Comparison of ENCODE assay signal across 8 cellular contexts in genomic region chr15:81410318-81410753, GRCh38. TPM values are rescaled to one million over a fixed set of nuclear protein-coding genes. Genes with fewer than 3 reads are reported as not detected.
DNase-seq lines count a peak whose midpoint lies in the region; ATAC-seq, FAIRE-seq and TF ChIP-seq lines count a peak whose summit lies in the region.

No MANE protein-coding gene starts in this region.

- DNase-seq in COLO668 (lab: John Stamatoyannopoulos, UW; ENCODE audit: unreplicated experiment) (peak; percentile 36), H54 (ENCODE audit: insufficient read length, low spot score) (peak; percentile 9), NCI-H2227 (lab: John Stamatoyannopoulos, UW; ENCODE audit: unreplicated experiment) (peak; percentile 80), glutamatergic neuron (no peak)
- DNase-seq in activated T-cell treated with anti-CD3 and anti-CD28 coated beads, Interleukin-2, amount 50 U/mL, for 24 hours = peak; percentile 33

- H3K36me3 Mint-ChIP-seq in activated T-cell treated with anti-CD3 and anti-CD28 coated beads, Interleukin-2, amount 50 U/mL, for 24 hours (ENCODE audit: low read depth) = no peaks in the 10 kb centered on the region
- no peaks in the 10 kb centered on the region for H3K36me3 Mint-ChIP-seq in glutamatergic neuron (ENCODE audit: unreplicated experiment)

- H3K27me3 Mint-ChIP-seq in activated T-cell treated with anti-CD3 and anti-CD28 coated beads, Interleukin-2, amount 50 U/mL, for 24 hours = peaks cover 10% of the 10 kb centered on the region
- peaks cover 2% of the 10 kb centered on the region for H3K27me3 Mint-ChIP-seq in glutamatergic neuron (ENCODE audit: unreplicated experiment)

- H3K27ac Mint-ChIP-seq in activated T-cell treated with anti-CD3 and anti-CD28 coated beads, Interleukin-2, amount 50 U/mL, for 24 hours = no peak overlapping the region
- peak overlapping the region; percentile 90 for H3K27ac Mint-ChIP-seq in glutamatergic neuron (ENCODE audit: unreplicated experiment)

- no peaks in the 10 kb centered on the region for H3K9me3 Mint-ChIP-seq in activated T-cell treated with anti-CD3 and anti-CD28 coated beads, Interleukin-2, amount 50 U/mL, for 24 hours
- H3K9me3 Mint-ChIP-seq in glutamatergic neuron (ENCODE audit: unreplicated experiment) = no peaks in the 10 kb centered on the region

- H3K9me3 ChIP-seq in parathyroid adenoma (ENCODE audit: control insufficient read depth, low read length) = no peaks in the 10 kb centered on the region

- ATAC-seq in HG03521 (IDR thresholded peaks at IDR 0.05; ENCODE audit: unreplicated experiment) = no peak
- ATAC-seq in activated CD4-positive, CD25-positive, alpha-beta regulatory T cell treated with anti-CD3 and anti-CD28 coated beads, Interleukin-2, amount 50 U/mL, for 24 hours = no peak

- TF ChIP-seq CTCF in glutamatergic neuron (IDR thresholded peaks at IDR 0.05; ENCODE audit: partially characterized antibody, unreplicated experiment) (peak; percentile 60), parathyroid adenoma (IDR thresholded peaks at IDR 0.05) (peak; percentile 32)

- FAIRE-seq in H54 (lab: Jason Lieb, UNC) = no peak

- peaks cover 14% of the 10 kb centered on the region for H3K4me1 Mint-ChIP-seq in activated T-cell treated with anti-CD3 and anti-CD28 coated beads, Interleukin-2, amount 50 U/mL, for 24 hours (ENCODE audit: low read depth)
- H3K4me1 Mint-ChIP-seq in glutamatergic neuron (ENCODE audit: low read depth, unreplicated experiment) = peaks cover 11% of the 10 kb centered on the region

- no peak overlapping the region for H3K4me3 Mint-ChIP-seq in activated T-cell treated with anti-CD3 and anti-CD28 coated beads, Interleukin-2, amount 50 U/mL, for 24 hours
- peak overlapping the region; percentile 89 for H3K4me3 Mint-ChIP-seq in glutamatergic neuron (ENCODE audit: unreplicated experiment)

- no peak overlapping the region for H3K9ac ChIP-seq in parathyroid adenoma

- no peak overlapping the region for H3K4me3 ChIP-seq in parathyroid adenoma (ENCODE audit: low read depth, low read length)

- no peaks in the 10 kb centered on the region for H3K36me3 ChIP-seq in parathyroid adenoma (ENCODE audit: control insufficient read depth, insufficient read depth, low read length)

- no peaks in the 10 kb centered on the region for H3K27me3 ChIP-seq in parathyroid adenoma (ENCODE audit: control insufficient read depth, insufficient read depth, low read length)

- no peaks in the 10 kb centered on the region for H3K79me2 ChIP-seq in parathyroid adenoma

- H3K27ac ChIP-seq in parathyroid adenoma = no peak overlapping the region

- H3K4me2 ChIP-seq in parathyroid adenoma (ENCODE audit: low read length) = no peak overlapping the region

- TF ChIP-seq POLR2A in H54 (IDR thresholded peaks at IDR 0.05; ENCODE audit: low read depth, low read length) = no peak

- no peaks in the 10 kb centered on the region for H3K4me1 ChIP-seq in parathyroid adenoma

- no peak overlapping the region for H2AFZ ChIP-seq in parathyroid adenoma

RNA-seq across cellular contexts. Expression of gene TMC3, which starts 36.3 kb away (rescaled TPM):
- not detected for total RNA-seq in glutamatergic neuron (ENCODE audit: unreplicated experiment)
